10 cellular contexts compared by ENCODE assay signal in the genomic region with DNA sequence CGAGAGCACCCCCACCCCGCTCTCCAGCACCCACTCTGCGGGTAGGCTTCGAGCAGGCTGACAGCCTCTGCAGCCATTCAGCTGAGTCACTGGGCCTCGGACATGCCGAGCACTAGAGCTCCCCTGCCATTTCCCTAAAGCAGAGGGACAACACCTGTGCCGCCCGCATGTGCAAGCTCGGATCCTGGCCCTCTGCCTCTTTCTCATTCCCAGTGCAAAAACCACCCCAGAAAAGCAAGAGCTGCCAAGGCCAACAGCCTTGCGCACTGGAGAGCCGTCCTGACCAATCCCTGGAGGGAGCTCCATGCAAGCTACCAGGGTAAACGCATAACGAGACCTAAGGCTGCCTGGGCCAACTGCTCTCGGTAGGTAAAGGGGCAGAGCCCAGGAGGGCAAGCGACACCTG. TPM values are rescaled to one million over a fixed set of nuclear protein-coding genes. Genes with fewer than 3 reads are reported as not detected.
DNase-seq lines count a peak whose midpoint lies in the region; ATAC-seq and TF ChIP-seq lines count a peak whose summit lies in the region.
"Had no signal": no experiment of that assay in that cellular context is flagged by ENCODE, and none has a peak within 500 bp of the region (broad histone marks: within the 10 kb centered on the region; RNA-seq: fewer than 3 reads in every experiment).

No MANE protein-coding gene starts in this region.

- in situ Hi-C loops in GM13976 (cut with MboI; ENCODE audit: low sequenced_read_pairs, unreplicated experiment): no loop called here

- H3K4me3 ChIP-seq in body of pancreas (no peak overlapping the region), muscle layer of colon (ENCODE audit: low read depth in 1 of 2, low read length in 2 of 2) (peak overlapping the region in 1 of 2 donors; percentile 8)

- no peaks in the 10 kb centered on the region for H3K9me3 ChIP-seq in body of pancreas
- no peaks in the 10 kb centered on the region for H3K9me3 ChIP-seq in muscle layer of colon (ENCODE audit: low read length)
- H3K9me3 ChIP-seq: heart right ventricle had no signal

- H3K36me3 ChIP-seq in body of pancreas (replicated peaks in 1 of 2; ENCODE audit: insufficient read depth in 1 of 2, low read depth in 2 of 2): peaks cover 0 to 2% of the 10 kb centered on the region in 2 donors
- peaks cover 28% of the 10 kb centered on the region for H3K36me3 ChIP-seq in muscle layer of colon (ENCODE audit: insufficient read depth, low read length)

- intact Hi-C loops in Right ventricle myocardium superior (cut with DNase I): no loop called here
- intact Hi-C loops in cardiac septum (cut with DNase I): no loop called here
- intact Hi-C loops in body of pancreas (cut with DNase I): no loop called here

- WGBS in body of pancreas, 2 donors: 21% methylated on average over 15 of the region's 15 CpGs; no CpG with 5 or more reads in 1 of the 2 donors

- peak; percentile 9 for ATAC-seq in Right ventricle myocardium superior (ENCODE audit: poor library complexity)
- ATAC-seq in body of pancreas: peak; percentile 46
- ATAC-seq in GM19455 (IDR thresholded peaks at IDR 0.05; ENCODE audit: unreplicated experiment): no peak
- ATAC-seq in GM18498 (IDR thresholded peaks at IDR 0.05; ENCODE audit: unreplicated experiment): no peak

- H3K4me1 ChIP-seq in body of pancreas: peaks cover 49% of the 10 kb centered on the region
- peaks cover 31% of the 10 kb centered on the region for H3K4me1 ChIP-seq in muscle layer of colon (ENCODE audit: insufficient read depth, low read length)

- no peaks in the 10 kb centered on the region for H3K27me3 ChIP-seq in body of pancreas
- peaks cover 0 to 8% of the 10 kb centered on the region in 2 donors for H3K27me3 ChIP-seq in muscle layer of colon (ENCODE audit: control insufficient read depth in 1 of 2, insufficient read depth in 2 of 2, low read length in 2 of 2)

- no peak for TF ChIP-seq POLR2A in body of pancreas (IDR thresholded peaks at IDR 0.05)

- TF ChIP-seq CTCF in body of pancreas (IDR thresholded peaks at IDR 0.05) (no peak), GM13976 (IDR thresholded peaks at IDR 0.05; ENCODE audit: borderline replicate concordance, control extremely low read depth, extremely low read depth, insufficient read depth, missing control alignments) (no peak)

- H3K27ac ChIP-seq in body of pancreas: peak overlapping the region in 3 of 4 donors; percentile 25 to 95 (median 61)
- H3K27ac ChIP-seq in muscle layer of colon (ENCODE audit: low read depth, low read length): peak overlapping the region; percentile 35

- H3K9ac ChIP-seq in muscle layer of colon (ENCODE audit: low read length): no peak overlapping the region

- DNase-seq in Right ventricle myocardium superior: peak; percentile 51
- no peak for DNase-seq in cardiac septum (ENCODE audit: low spot score)
- peak; percentile 62 to 81 (median 79) for DNase-seq in body of pancreas
- no peak for DNase-seq in GM13976 (ENCODE audit: low spot score)
- no peak for DNase-seq in H4 (ENCODE audit: low spot score)
- DNase-seq: heart right ventricle, NCI-H2081 treated with DMSO at 0.1 percent for 48 hours had no signal

RNA-seq across cellular contexts. Expression of gene HCFC1, which starts 5.3 kb away (rescaled TPM):
- 24.7 TPM for total RNA-seq in Right ventricle myocardium superior
- total RNA-seq in cardiac septum: 39.5 TPM
- 10 to 100 TPM; 16.6 to 62.6 TPM for total RNA-seq in body of pancreas
- total RNA-seq in H4 (2014; rRNA removed; shearing (Covaris generic)): 19.4 and 23.5 TPM in 2 replicates

RNA-seq across cellular contexts. Expression of gene TMEM187, which starts 6.3 kb away (rescaled TPM):
- 7.1 TPM for total RNA-seq in Right ventricle myocardium superior
- 10.6 TPM for total RNA-seq in cardiac septum
- total RNA-seq in body of pancreas: 10 to 100 TPM in 1 of 2 donors, 1 to 10 TPM in 1; 8.8 to 10.9 TPM
- total RNA-seq in H4 (2014; rRNA removed; shearing (Covaris generic)): 2.2 and 2.7 TPM in 2 replicates

RNA-seq across cellular contexts. Expression of gene RENBP, which starts 21.8 kb away (rescaled TPM):
- total RNA-seq in Right ventricle myocardium superior (11.1 TPM), cardiac septum (8.6 TPM), body of pancreas (1 to 10 TPM in 1 of 2 donors, under 1 TPM in 1; 0.66 to 6.0 TPM)
- total RNA-seq in H4 (2014; rRNA removed; shearing (Covaris generic)): 0.10 TPM in 1 of 2 replicates, not detected in the other

RNA-seq across cellular contexts. Expression of gene NAA10, which starts 31.4 kb away (rescaled TPM):
- 70.4 TPM for total RNA-seq in Right ventricle myocardium superior
- 87.2 TPM for total RNA-seq in cardiac septum
- total RNA-seq in body of pancreas: 10 to 100 TPM; 30.3 to 74.7 TPM
- 167 and 216 TPM in 2 replicates for total RNA-seq in H4 (2014; rRNA removed; shearing (Covaris generic))

RNA-seq across cellular contexts. Expression of gene ARHGAP4, which starts 40.2 kb away (rescaled TPM):
- total RNA-seq in Right ventricle myocardium superior: 10.3 TPM
- 22.9 TPM for total RNA-seq in cardiac septum
- total RNA-seq in body of pancreas: 10 to 100 TPM in 1 of 2 donors, 1 to 10 TPM in 1; 8.6 to 16.6 TPM
- 0.31 and 0.82 TPM in 2 replicates for total RNA-seq in H4 (2014; rRNA removed; shearing (Covaris generic))

Comparison
In these comparisons a context has a peak if more than half of its experiments do, and no peak if none do; other contexts are left out.
1. DNase-seq: peak in Right ventricle myocardium superior (single experiment) and body of pancreas (4 of 4); none in cardiac septum (single experiment), GM13976 (single experiment) and H4 (single experiment).
2. ATAC-seq: peak in Right ventricle myocardium superior (single experiment) and body of pancreas (single experiment); none in GM19455 (single experiment) and GM18498 (single experiment).